Comparison of ENCODE assay signal across 8 cellular contexts in genomic region chrX:154396948-154397887, GRCh38. TPM values are rescaled to one million over a fixed set of nuclear protein-coding genes. Genes with fewer than 3 reads are reported as not detected.
DNase-seq lines count a peak whose midpoint lies in the region; ATAC-seq, FAIRE-seq and TF ChIP-seq lines count a peak whose summit lies in the region.

No MANE protein-coding gene starts in this region.

- ATAC-seq in CD4-positive, alpha-beta T cell (ENCODE audit: poor library complexity): peak; percentile 7
- ATAC-seq in GM19324 (IDR thresholded peaks at IDR 0.05; ENCODE audit: low FRiP score, unreplicated experiment) (peak; percentile 47), HG03378 (IDR thresholded peaks at IDR 0.05; ENCODE audit: unreplicated experiment) (peak; percentile 26), gastroesophageal sphincter (peak; percentile 78)

- TF ChIP-seq POLR2A in gastroesophageal sphincter (IDR thresholded peaks at IDR 0.05): peak; percentile 38 to 55

- CTCF ChIA-PET in CD4-positive, alpha-beta T cell (lab: Charles Lee): interaction anchor here (1.6 to 3.2 kb wide), 2 partner anchors 14 to 93 kb away, joined by 3 to 15 read pairs; partner anchors contain the start of genes SLC10A3 and TAFAZZIN

- H3K9me3 ChIP-seq in CD4-positive, alpha-beta T cell (ENCODE audit: control insufficient read depth, low read length): no peaks in the 10 kb centered on the region
- no peaks in the 10 kb centered on the region for H3K9me3 ChIP-seq in NT2/D1 (ENCODE audit: insufficient read depth, low read length)
- no peaks in the 10 kb centered on the region for H3K9me3 ChIP-seq in gastroesophageal sphincter

- TF ChIP-seq CTCF in CD4-positive, alpha-beta T cell (IDR thresholded peaks at IDR 0.05): no peak
- TF ChIP-seq CTCF in gastroesophageal sphincter (IDR thresholded peaks at IDR 0.05): no peak

- intact Hi-C loops in CD4-positive, alpha-beta T cell (cut with DNase I, micrococcal nuclease): loop anchor here in 1 of 2 experiments (5.0 kb wide), 1 partner anchor 135 kb away; no protein-coding TSS in a partner anchor

- peak overlapping the region; percentile 81 for H3K9ac ChIP-seq in NT2/D1 (ENCODE audit: insufficient read length, low read depth)

- H3K9me3 Mint-ChIP-seq in CD4-positive, alpha-beta T cell: no peaks in the 10 kb centered on the region

- peak overlapping the region; percentile 99 for H3K27ac Mint-ChIP-seq in CD4-positive, alpha-beta T cell

- H3K36me3 ChIP-seq in NT2/D1 (ENCODE audit: insufficient read depth, insufficient read length, low read length) (peaks cover 29% of the 10 kb centered on the region), gastroesophageal sphincter (peaks cover 0 to 25% of the 10 kb centered on the region in 2 donors)

- H3K4me3 Mint-ChIP-seq in CD4-positive, alpha-beta T cell: peak overlapping the region; percentile 98

- H3K36me3 Mint-ChIP-seq in CD4-positive, alpha-beta T cell (ENCODE audit: low read depth): peaks cover 41% of the 10 kb centered on the region

- WGBS in gastroesophageal sphincter (ENCODE audit: low coverage in 1 of 2), 2 donors: 50% methylated on average over 11 of the region's 56 CpGs; no CpG with 5 or more reads in 1 of the 2 donors

- peak overlapping the region; percentile 88 for H3K27ac ChIP-seq in CD4-positive, alpha-beta T cell (ENCODE audit: low read depth, low read length)
- H3K27ac ChIP-seq in gastroesophageal sphincter: peak overlapping the region; percentile 92 to 100 (median 96)

- peaks cover 22% of the 10 kb centered on the region for H3K4me1 Mint-ChIP-seq in CD4-positive, alpha-beta T cell (ENCODE audit: low read depth)

- peak overlapping the region; percentile 71 for H3K4me3 ChIP-seq in NT2/D1 (ENCODE audit: insufficient read length, low read depth)
- peak overlapping the region; percentile 73 to 97 for H3K4me3 ChIP-seq in gastroesophageal sphincter

- H3K4me1 ChIP-seq in NT2/D1 (ENCODE audit: insufficient read depth, insufficient read length) (peaks cover 2% of the 10 kb centered on the region), gastroesophageal sphincter (peaks cover 0 to 40% (median 4%) of the 10 kb centered on the region in 3 donors)

- POLR2A ChIA-PET in CD4-positive, alpha-beta T cell (lab: Charles Lee): interaction anchor here (0.6 to 3.9 kb wide), 30 partner anchors 12 to 603 kb away, joined by 3 to 40 read pairs (median 4); partner anchors contain the start of genes ATP6AP1, DKC1, DNASE1L1 and EMD

- no peak for FAIRE-seq in urothelium cell line (lab: Jason Lieb, UNC)

- no peaks in the 10 kb centered on the region for H3K27me3 ChIP-seq in CD4-positive, alpha-beta T cell (ENCODE audit: control insufficient read depth, insufficient read depth, low read length)
- H3K27me3 ChIP-seq in NT2/D1 (ENCODE audit: insufficient read depth, insufficient read length) (no peaks in the 10 kb centered on the region), gastroesophageal sphincter (no peaks in the 10 kb centered on the region)

- peak in 4 of 10 experiments; percentile 29 to 41 (median 40) for DNase-seq in CD4-positive, alpha-beta T cell
- DNase-seq in NT2/D1 (ENCODE audit: low read depth, low spot score) (no peak), occipital lobe (lab: John Stamatoyannopoulos, UW) (peak; percentile 56), urothelium cell line (ENCODE audit: low spot score) (peak; percentile 67)
- DNase-seq in activated T-helper 9 cell treated with anti-CD3 and anti-CD28 coated beads, Interleukin-2, amount 50 U/mL, for 16 hours (ENCODE audit: low read depth): peak; percentile 52

- no peak for TF ChIP-seq EP300 in gastroesophageal sphincter (IDR thresholded peaks at IDR 0.05)

- no peaks in the 10 kb centered on the region for H3K27me3 Mint-ChIP-seq in CD4-positive, alpha-beta T cell

RNA-seq across cellular contexts. Expression of gene RPL10, which starts 1.0 kb away (rescaled TPM):
- total RNA-seq in CD4-positive, alpha-beta T cell: 1,000 to 10,000 TPM; 5,036 to 5,204 TPM
- total RNA-seq in gastroesophageal sphincter (1,000 to 10,000 TPM; 3,970 to 7,427 (median 5,392) TPM), occipital lobe (2,213 TPM)

RNA-seq across cellular contexts. Expression of gene DNASE1L1, which starts 11.8 kb away (rescaled TPM):
- 10 to 100 TPM; 16.0 to 18.4 TPM for total RNA-seq in CD4-positive, alpha-beta T cell
- total RNA-seq in gastroesophageal sphincter (10 to 100 TPM; 11.1 to 29.3 (median 22.3) TPM), occipital lobe (4.4 TPM)

RNA-seq across cellular contexts. Expression of gene TAFAZZIN, which starts 14.1 kb away (rescaled TPM):
- 10 to 100 TPM; 72.8 to 78.5 TPM for total RNA-seq in CD4-positive, alpha-beta T cell
- total RNA-seq in gastroesophageal sphincter: 10 to 100 TPM; 11.7 to 54.5 (median 24.4) TPM
- total RNA-seq in occipital lobe: 10.9 TPM

RNA-seq across cellular contexts. Expression of gene EMD, which starts 18.1 kb away (rescaled TPM):
- 100 to 1,000 TPM; 164 to 178 TPM for total RNA-seq in CD4-positive, alpha-beta T cell
- total RNA-seq in gastroesophageal sphincter (10 to 100 TPM; 41.0 to 58.6 (median 50.6) TPM), occipital lobe (17.2 TPM)

RNA-seq across cellular contexts. Expression of gene FLNA, which starts 22.8 kb away (rescaled TPM):
- 1,000 to 10,000 TPM; 1,012 to 1,022 TPM for total RNA-seq in CD4-positive, alpha-beta T cell
- over 10,000 TPM in 1 of 4 donors, 1,000 to 10,000 TPM in 3; 7,815 to 15,318 (median 8,757) TPM for total RNA-seq in gastroesophageal sphincter
- 73.0 TPM for total RNA-seq in occipital lobe

Comparison
In these comparisons a context has a peak if more than half of its experiments do, and no peak if none do; other contexts are left out.
1. ATAC-seq: peak in every context shown above with its lines; median percentile 78 in gastroesophageal sphincter; 47 in GM19324; 26 in HG03378; 7 in CD4-positive, alpha-beta T cell.